ENCODE assay signal across 1 cellular context in genomic region chr21:28299946-28300345, GRCh38.
TF ChIP-seq lines count a peak whose summit lies in the region.

No MANE protein-coding gene starts in this region.

TF ChIP-seq in HEK293, 187 proteins besides CTCF, POLR2A, EP300 and RAD21 (continued from another document):
- TF ChIP-seq BCL6B (tag by site-specific recombination; IDR thresholded peaks at IDR 0.05): no peak
- TF ChIP-seq ZNF654 (tag by site-specific recombination; IDR thresholded peaks at IDR 0.05; ENCODE audit: low read depth): peak; percentile 8; the same call in 1 of the 2 replicates
- TF ChIP-seq BCL11A (tag by site-specific recombination; IDR thresholded peaks at IDR 0.05; ENCODE audit: low read depth): no peak
- peak; percentile 53; the same call in 1 of the 2 replicates for TF ChIP-seq ZBTB8A (tag by site-specific recombination; IDR thresholded peaks at IDR 0.05)
- no peak for TF ChIP-seq ZBTB6 (tag by site-specific recombination; IDR thresholded peaks at IDR 0.05)
- TF ChIP-seq ZNF76 (tag by site-specific recombination; IDR thresholded peaks at IDR 0.05; ENCODE audit: borderline replicate concordance, low read depth): no peak
- no peak for TF ChIP-seq ZNF624 (tag by site-specific recombination; IDR thresholded peaks at IDR 0.05)
- peak; percentile 59 for TF ChIP-seq ZNF266 (tag by site-specific recombination; IDR thresholded peaks at IDR 0.05; ENCODE audit: low read depth)
TF ChIP-seq in HEK293: peak in this region for 21.
